8 cellular contexts compared by ENCODE assay signal in the genomic region with DNA sequence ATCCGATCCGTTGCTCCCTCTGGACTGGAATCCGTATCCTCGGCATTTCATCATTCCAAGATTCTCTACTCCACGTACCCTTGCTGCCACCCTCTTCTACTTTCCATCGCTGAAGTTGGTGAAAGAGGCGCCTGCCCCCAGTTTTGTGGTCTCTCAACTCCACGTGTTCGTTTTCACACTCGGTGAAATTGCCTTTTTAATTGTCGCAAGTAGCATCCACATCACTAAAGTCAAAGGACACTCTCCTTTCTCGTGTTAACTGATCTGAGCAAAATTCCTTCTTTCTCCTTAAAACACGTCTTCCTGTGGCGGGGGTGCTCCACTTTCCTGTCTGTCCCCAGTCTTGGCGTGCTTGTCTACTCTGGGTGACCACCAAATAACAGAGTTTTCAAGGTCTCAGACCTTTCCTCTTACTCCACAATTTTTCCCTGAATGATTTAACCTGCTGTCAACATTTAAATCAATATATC. TPM values are rescaled to one million over a fixed set of nuclear protein-coding genes. Genes with fewer than 3 reads are reported as not detected.
DNase-seq lines count a peak whose midpoint lies in the region; ATAC-seq and TF ChIP-seq lines count a peak whose summit lies in the region.

No MANE protein-coding gene starts in this region.

- H3K4me1 Mint-ChIP-seq in H9: peaks cover 26 to 27% of the 10 kb centered on the region in 2 experiments
- H3K4me1 Mint-ChIP-seq in activated CD4-positive, alpha-beta memory T cell treated with anti-CD3 and anti-CD28 coated beads, Interleukin-2, amount 10 ng/mL, durations not matched to agents 7 days and 5 days: peaks cover 31% of the 10 kb centered on the region

- H3K23me2 ChIP-seq in H9 (ENCODE audit: insufficient read length, low read depth, low read length, poor library complexity, severe bottlenecking): peaks cover 13% of the 10 kb centered on the region

- TF ChIP-seq CTCF in H9 (conservative IDR thresholded peaks at IDR 0.05) (no peak), hepatocyte (IDR thresholded peaks at IDR 0.05; ENCODE audit: poor library complexity) (no peak)

- H3K36me3 Mint-ChIP-seq in H9 (ENCODE audit: insufficient read depth in 1 of 3, low read depth in 3 of 3): peaks cover 0 to 4% (median 0%) of the 10 kb centered on the region in 3 experiments; a peak in 3 of 7 replicates
- peaks cover 3% of the 10 kb centered on the region for H3K36me3 Mint-ChIP-seq in activated CD4-positive, alpha-beta memory T cell treated with anti-CD3 and anti-CD28 coated beads, Interleukin-2, amount 10 ng/mL, durations not matched to agents 7 days and 5 days (ENCODE audit: low read depth)

- no peak for DNase-seq in H9
- no peak for DNase-seq in activated CD4-positive, alpha-beta memory T cell treated with anti-CD3 and anti-CD28 coated beads, Interleukin-2, amount 10 ng/mL, durations not matched to agents 7 days and 5 days
- no peak for DNase-seq in hepatocyte (ENCODE audit: low spot score)
- peak; percentile 44 for DNase-seq in stimulated activated CD8-positive, alpha-beta memory T cell treated with anti-CD3 and anti-CD28 coated beads, Interleukin-4, amount 100 ng/mL, for 48 hours
- DNase-seq in amygdala (lab: John Stamatoyannopoulos, UW): no peak
- DNase-seq in NCI-H748 treated with DMSO at 0.1 percent for 48 hours (lab: John Stamatoyannopoulos, UW): no peak
- no peak for DNase-seq in central memory CD4-positive, alpha-beta T cell

- H3K18ac ChIP-seq in H9 (ENCODE audit: insufficient read length, low read depth, low read length): no peak overlapping the region

- no peak overlapping the region for H2BK20ac ChIP-seq in H9 (ENCODE audit: low read depth, low read length, poor library complexity, severe bottlenecking)

- H2BK15ac ChIP-seq in H9 (ENCODE audit: low read depth, low read length): no peak overlapping the region

- H3K4ac ChIP-seq in H9 (ENCODE audit: low read depth, low read length): no peak overlapping the region

- no peak for ATAC-seq in HG03457 (IDR thresholded peaks at IDR 0.05; ENCODE audit: unreplicated experiment)

- WGBS in H9 (ENCODE audit: extremely low coverage, insufficient read length, low lambda C conversion rate): no CpG with 5 or more reads among the region's 15 CpGs
- 14% methylated on average over 12 of the region's 15 CpGs for WGBS in hepatocyte (ENCODE audit: low lambda C conversion rate, missing lambda C conversion rate)

- H3K9me3 ChIP-seq in H9 (ENCODE audit: control insufficient read depth, low read depth, low read length) (no peaks in the 10 kb centered on the region), hepatocyte (ENCODE audit: low read depth) (no peaks in the 10 kb centered on the region)

- peak overlapping the region; percentile 34 for H3K9ac ChIP-seq in H9 (ENCODE audit: extremely low read depth, insufficient read length, low read length)

- no peak overlapping the region; a peak in 1 of 7 replicates for H3K27ac Mint-ChIP-seq in H9
- H3K27ac Mint-ChIP-seq in activated CD4-positive, alpha-beta memory T cell treated with anti-CD3 and anti-CD28 coated beads, Interleukin-2, amount 10 ng/mL, durations not matched to agents 7 days and 5 days: peak overlapping the region; percentile 65

- H3K4me3 ChIP-seq in hepatocyte: peak overlapping the region; percentile 62

- H3K36me3 ChIP-seq in hepatocyte (replicated peaks; ENCODE audit: insufficient read depth, low read depth): no peaks in the 10 kb centered on the region

- H2AFZ ChIP-seq in H9 (ENCODE audit: low read length): no peak overlapping the region
- H2AFZ ChIP-seq in hepatocyte: peak overlapping the region; percentile 63

- H3K4me1 ChIP-seq in H9 (ENCODE audit: insufficient read depth, low read length) (no peaks in the 10 kb centered on the region), hepatocyte (ENCODE audit: insufficient read depth) (peaks cover 14% of the 10 kb centered on the region)

- H4K5ac ChIP-seq in H9 (ENCODE audit: insufficient read length, low read depth, low read length): no peak overlapping the region

- no peak overlapping the region for H3K23ac ChIP-seq in H9 (ENCODE audit: insufficient read length, low read depth, low read length)

- peak overlapping the region; percentile 77 to 80 for H3K4me3 Mint-ChIP-seq in H9
- H3K4me3 Mint-ChIP-seq in activated CD4-positive, alpha-beta memory T cell treated with anti-CD3 and anti-CD28 coated beads, Interleukin-2, amount 10 ng/mL, durations not matched to agents 7 days and 5 days: peak overlapping the region; percentile 80

- CTCF ChIA-PET in activated CD4-positive, alpha-beta memory T cell treated with anti-CD3 and anti-CD28 coated beads, Interleukin-2, amount 10 ng/mL, durations not matched to agents 7 days and 5 days (lab: Charles Lee): interaction anchor here (1.7 kb wide), 1 partner anchor 103 kb away, joined by 3 read pairs; no protein-coding TSS in a partner anchor

- H2BK120ac ChIP-seq in H9 (ENCODE audit: low read depth, low read length, poor library complexity, severe bottlenecking): no peak overlapping the region

- peaks cover 20% of the 10 kb centered on the region for H3K27me3 Mint-ChIP-seq in H9 (ENCODE audit: low read depth)
- H3K27me3 Mint-ChIP-seq in activated CD4-positive, alpha-beta memory T cell treated with anti-CD3 and anti-CD28 coated beads, Interleukin-2, amount 10 ng/mL, durations not matched to agents 7 days and 5 days: peaks cover 14% of the 10 kb centered on the region

- no peak overlapping the region for H2BK5ac ChIP-seq in H9 (ENCODE audit: insufficient read length, low read length)

- H3K27ac ChIP-seq in H9 (ENCODE audit: insufficient read length, low read depth, low read length) (no peak overlapping the region), hepatocyte (no peak overlapping the region)

- no peak overlapping the region for H4K8ac ChIP-seq in H9 (replicated peaks; ENCODE audit: insufficient read length, low read depth, low read length)

- no peak overlapping the region for H3K14ac ChIP-seq in H9 (ENCODE audit: insufficient read depth, low read length)

- no peaks in the 10 kb centered on the region; the same call in 1 of the 2 replicates for H3K79me2 ChIP-seq in H9 (ENCODE audit: insufficient read depth, low read length)
- H3K79me2 ChIP-seq in hepatocyte: peaks cover 26% of the 10 kb centered on the region

- no peaks in the 10 kb centered on the region for H4K20me1 ChIP-seq in H9 (ENCODE audit: control insufficient read depth, insufficient read depth, insufficient read length)
- H4K20me1 ChIP-seq in hepatocyte (ENCODE audit: insufficient read depth, poor library complexity, severe bottlenecking): peaks cover 4% of the 10 kb centered on the region

- POLR2A ChIA-PET in activated CD4-positive, alpha-beta memory T cell treated with anti-CD3 and anti-CD28 coated beads, Interleukin-2, amount 10 ng/mL, durations not matched to agents 7 days and 5 days (lab: Charles Lee): interaction anchor here (0.7 kb wide), 1 partner anchor 18 kb away, joined by 3 read pairs; no protein-coding TSS in a partner anchor

- no peaks in the 10 kb centered on the region for H3K79me1 ChIP-seq in H9 (ENCODE audit: insufficient read depth, low read depth, low read length, poor library complexity, severe bottlenecking)

- H3K27me3 ChIP-seq in H9 (ENCODE audit: insufficient read depth, low read length): no peaks in the 10 kb centered on the region; the same call in 1 of the 2 replicates
- peaks cover 6% of the 10 kb centered on the region for H3K27me3 ChIP-seq in hepatocyte

- H3K4me2 ChIP-seq in H9 (ENCODE audit: insufficient read depth, insufficient read length, low read length): peak overlapping the region; percentile 87
- peak overlapping the region; percentile 92 for H3K4me2 ChIP-seq in hepatocyte

- H2BK12ac ChIP-seq in H9 (ENCODE audit: insufficient read length, low read depth, low read length): no peak overlapping the region

- H3T11ph ChIP-seq in H9 (ENCODE audit: low read length): no peak overlapping the region

- no peaks in the 10 kb centered on the region; a peak in 2 of 5 replicates for H3K9me3 Mint-ChIP-seq in H9
- H3K9me3 Mint-ChIP-seq in activated CD4-positive, alpha-beta memory T cell treated with anti-CD3 and anti-CD28 coated beads, Interleukin-2, amount 10 ng/mL, durations not matched to agents 7 days and 5 days: no peaks in the 10 kb centered on the region

- no peak overlapping the region for H2AK5ac ChIP-seq in H9 (ENCODE audit: insufficient read length, low read length)

- H4K91ac ChIP-seq in H9 (ENCODE audit: insufficient read length, low read depth, low read length): no peak overlapping the region

- H3K9me2 ChIP-seq in hepatocyte (replicated peaks; ENCODE audit: insufficient read depth): no peaks in the 10 kb centered on the region

- H3K56ac ChIP-seq in H9 (ENCODE audit: insufficient read length, low read depth, low read length): no peak overlapping the region

RNA-seq across cellular contexts. Expression of gene TMTC4, which starts 1.1 kb away (rescaled TPM):
- total RNA-seq in H9 (2021) (27.3 and 28.1 TPM in 2 replicates), hepatocyte (24.0 and 32.6 TPM in 2 replicates)
- total RNA-seq in activated CD4-positive, alpha-beta memory T cell treated with anti-CD3 and anti-CD28 coated beads, Interleukin-2, amount 10 ng/mL, durations not matched to agents 7 days and 5 days: 10 to 100 TPM; 18.5 to 24.6 TPM
- polyA plus RNA-seq in hepatocyte: 13.3 and 15.0 TPM in 2 replicates
